Comparison of ENCODE assay signal across 12 cellular contexts in genomic region chr10:8102708-8103401, GRCh38. TPM values are rescaled to one million over a fixed set of nuclear protein-coding genes. Genes with fewer than 3 reads are reported as not detected.
A peak's percentile ranks its signal among the peaks of the same experiment; 100 is the strongest.
DNase-seq lines count a peak whose midpoint lies in the region; ATAC-seq and TF ChIP-seq lines count a peak whose summit lies in the region.
"Had no signal": no experiment of that assay in that cellular context is flagged by ENCODE, and none has a peak within 500 bp of the region (broad histone marks: within the 10 kb centered on the region; RNA-seq: fewer than 3 reads in every experiment).

No MANE protein-coding gene starts in this region.

- DNase-seq in GM10248 (ENCODE audit: extremely low spot score) (peak; percentile 64), NCI-H1436 treated with DMSO at 0.1 percent for 48 hours (lab: John Stamatoyannopoulos, UW) (no peak), suprapubic skin (ENCODE audit: low spot score in 2 of 2) (no peak), PC-3 (no peak)
- no peak for DNase-seq in effector memory CD8-positive, alpha-beta T cell
- DNase-seq in activated T-helper 2 cell treated with anti-CD3 and anti-CD28 coated beads, Interferon-gamma antibody, Interleukin-2, Interleukin-4, amounts not matched to agents 10 μg/mL and 5 μg/mL and 100 μg/mL, durations not matched to agents 14 hours and 24 hours and 36 hours (ENCODE audit: low spot score): no peak
- DNase-seq: HCEC 1CT, NCI-H774 had no signal

- no peaks in the 10 kb centered on the region for H3F3A ChIP-seq in PC-3 (ENCODE audit: low read length, unreplicated experiment)

- H3K36me3 Mint-ChIP-seq in effector memory CD8-positive, alpha-beta T cell (ENCODE audit: insufficient read depth): peaks cover 7% of the 10 kb centered on the region
- H3K36me3 Mint-ChIP-seq in activated T-helper 2 cell treated with anti-CD3 and anti-CD28 coated beads, Interferon-gamma antibody, Interleukin-2, Interleukin-4, amounts not matched to agents 10 μg/mL and 5 μg/mL and 100 μg/mL, durations not matched to agents 14 hours and 24 hours and 36 hours (ENCODE audit: low read depth): peaks cover 3% of the 10 kb centered on the region

- H3K36me3 ChIP-seq in suprapubic skin (no peaks in the 10 kb centered on the region), PC-3 (ENCODE audit: low read depth, low read length) (no peaks in the 10 kb centered on the region)
- H3K36me3 ChIP-seq: cardiac muscle cell had no signal

- no peaks in the 10 kb centered on the region for H3K9me3 Mint-ChIP-seq in effector memory CD8-positive, alpha-beta T cell
- no peaks in the 10 kb centered on the region for H3K9me3 Mint-ChIP-seq in activated T-helper 2 cell treated with anti-CD3 and anti-CD28 coated beads, Interferon-gamma antibody, Interleukin-2, Interleukin-4, amounts not matched to agents 10 μg/mL and 5 μg/mL and 100 μg/mL, durations not matched to agents 14 hours and 24 hours and 36 hours

- intact Hi-C loops in PC-3 (cut with micrococcal nuclease): no loop called here
- intact Hi-C loops in activated T-helper 2 cell treated with anti-CD3 and anti-CD28 coated beads, Interferon-gamma antibody, Interleukin-2, Interleukin-4, amounts not matched to agents 10 μg/mL and 5 μg/mL and 100 μg/mL, durations not matched to agents 14 hours and 24 hours and 36 hours (cut with micrococcal nuclease): no loop called here

- H3K9me2 ChIP-seq in PC-3 (replicated peaks; ENCODE audit: low read length): no peaks in the 10 kb centered on the region

- H3K9ac ChIP-seq in PC-3 (ENCODE audit: low read length): no peak overlapping the region

- BruUV-seq in PC-3 (replicated peaks; lab: Mats Ljungman, UMichigan): no TSS peak

- no peaks in the 10 kb centered on the region for H3K79me2 ChIP-seq in PC-3 (ENCODE audit: low read length)

- H3K27ac ChIP-seq in suprapubic skin: no peak overlapping the region
- no peak overlapping the region for H3K27ac ChIP-seq in PC-3 (ENCODE audit: low read length)
- H3K27ac ChIP-seq: cardiac muscle cell had no signal

- POLR2A ChIA-PET in GM10248 (lab: Yijun Ruan, JAX): no interaction called here
- POLR2A ChIA-PET in PC-3 (lab: Charles Lee; ENCODE audit: unreplicated experiment): no interaction called here

- no peaks in the 10 kb centered on the region for H3K27me3 Mint-ChIP-seq in effector memory CD8-positive, alpha-beta T cell
- peaks cover 3% of the 10 kb centered on the region for H3K27me3 Mint-ChIP-seq in activated T-helper 2 cell treated with anti-CD3 and anti-CD28 coated beads, Interferon-gamma antibody, Interleukin-2, Interleukin-4, amounts not matched to agents 10 μg/mL and 5 μg/mL and 100 μg/mL, durations not matched to agents 14 hours and 24 hours and 36 hours (ENCODE audit: low read depth)

- peak overlapping the region in 1 of 2 donors; percentile 55 for H3K4me3 Mint-ChIP-seq in effector memory CD8-positive, alpha-beta T cell
- no peak overlapping the region for H3K4me3 Mint-ChIP-seq in activated T-helper 2 cell treated with anti-CD3 and anti-CD28 coated beads, Interferon-gamma antibody, Interleukin-2, Interleukin-4, amounts not matched to agents 10 μg/mL and 5 μg/mL and 100 μg/mL, durations not matched to agents 14 hours and 24 hours and 36 hours (ENCODE audit: low read depth)

- WGBS in suprapubic skin: 20% methylated on average over 8 of the region's 13 CpGs

- CTCF ChIA-PET in GM10248 (lab: Yijun Ruan, JAX): interaction anchor here (1.3 to 1.7 kb wide), 3 partner anchors 11 to 18 kb away, joined by 3 read pairs; no protein-coding TSS in a partner anchor
- CTCF ChIA-PET in PC-3 (lab: Charles Lee): no interaction called here

- TF ChIP-seq CTCF in GM10248 (IDR thresholded peaks at IDR 0.05; ENCODE audit: control extremely low read depth, extremely low read depth, low read depth, missing control alignments) (no peak), suprapubic skin (IDR thresholded peaks at IDR 0.05) (no peak), PC-3 (conservative IDR thresholded peaks at IDR 0.05; ENCODE audit: low read depth, low read length) (no peak)

- no peak overlapping the region for H3K4me3 ChIP-seq in suprapubic skin
- no peak overlapping the region for H3K4me3 ChIP-seq in PC-3 (ENCODE audit: low read length)
- H3K4me3 ChIP-seq: cardiac muscle cell had no signal

- peaks cover 6% of the 10 kb centered on the region in 2 donors for H3K4me1 Mint-ChIP-seq in effector memory CD8-positive, alpha-beta T cell (ENCODE audit: low read depth in 2 of 2)
- H3K4me1 Mint-ChIP-seq in activated T-helper 2 cell treated with anti-CD3 and anti-CD28 coated beads, Interferon-gamma antibody, Interleukin-2, Interleukin-4, amounts not matched to agents 10 μg/mL and 5 μg/mL and 100 μg/mL, durations not matched to agents 14 hours and 24 hours and 36 hours (ENCODE audit: low read depth): peaks cover 13% of the 10 kb centered on the region

- H3K4me1 ChIP-seq in suprapubic skin (peaks cover 3% of the 10 kb centered on the region), PC-3 (ENCODE audit: insufficient read depth, low read length) (no peaks in the 10 kb centered on the region)

- TF ChIP-seq POLR2A in suprapubic skin (IDR thresholded peaks at IDR 0.05): no peak

- H3K9me3 ChIP-seq in suprapubic skin (no peaks in the 10 kb centered on the region), PC-3 (ENCODE audit: low read length) (no peaks in the 10 kb centered on the region)

- TF ChIP-seq EP300 in suprapubic skin (IDR thresholded peaks at IDR 0.05): no peak

- ATAC-seq in GM19351 (IDR thresholded peaks at IDR 0.05; ENCODE audit: unreplicated experiment) (peak; percentile 89), HG02885 (IDR thresholded peaks at IDR 0.05; ENCODE audit: poor library complexity, unreplicated experiment) (peak; percentile 89), PC-3 (no peak)
- peak; percentile 60 for ATAC-seq in effector memory CD8-positive, alpha-beta T cell (replicated peaks)

- no peak overlapping the region for H3K4me2 ChIP-seq in PC-3 (ENCODE audit: low read length)

- H3K27me3 ChIP-seq in suprapubic skin (peaks cover 14% of the 10 kb centered on the region), PC-3 (ENCODE audit: low read length) (no peaks in the 10 kb centered on the region)
- H3K27me3 ChIP-seq: cardiac muscle cell had no signal

- no peak overlapping the region for H2AFZ ChIP-seq in PC-3 (ENCODE audit: low read length)

- H3K27ac Mint-ChIP-seq in effector memory CD8-positive, alpha-beta T cell: peak overlapping the region in 1 of 2 donors; percentile 91
- no peak overlapping the region for H3K27ac Mint-ChIP-seq in activated T-helper 2 cell treated with anti-CD3 and anti-CD28 coated beads, Interferon-gamma antibody, Interleukin-2, Interleukin-4, amounts not matched to agents 10 μg/mL and 5 μg/mL and 100 μg/mL, durations not matched to agents 14 hours and 24 hours and 36 hours

- H4K20me1 ChIP-seq in PC-3 (ENCODE audit: low read length): no peaks in the 10 kb centered on the region

RNA-seq across cellular contexts. Expression of gene GATA3, which starts 48.4 kb away (rescaled TPM):
- total RNA-seq in suprapubic skin (100 to 1,000 TPM in 3 of 4 donors, 10 to 100 TPM in 1; 91.0 to 241 (median 164) TPM), PC-3 (2014; rRNA removed) (2.6 and 3.6 TPM in 2 replicates)
- total RNA-seq in activated T-helper 2 cell treated with anti-CD3 and anti-CD28 coated beads, Interferon-gamma antibody, Interleukin-2, Interleukin-4, amounts not matched to agents 10 μg/mL and 5 μg/mL and 100 μg/mL, durations not matched to agents 14 hours and 24 hours and 36 hours: 281 and 293 TPM in 2 replicates
- total RNA-seq: G401 had no signal

Comparison
In these comparisons a context has a peak if more than half of its experiments do, and no peak if none do; other contexts are left out.
1. RNA of gene GATA3, which starts 48.4 kb away (total RNA-seq): 281 to 293 TPM in activated T-helper 2 cell treated with anti-CD3 and anti-CD28 coated beads, Interferon-gamma antibody, Interleukin-2, Interleukin-4, amounts not matched to agents 10 μg/mL and 5 μg/mL and 100 μg/mL, durations not matched to agents 14 hours and 24 hours and 36 hours and 91.0 to 241 TPM in suprapubic skin; 2.6 to 3.6 TPM in PC-3; every median in the first group is over 10 times any median in the second.